Comparison of ENCODE assay signal across 10 cellular contexts in genomic region chr2:101204400-101205095, GRCh38. TPM values are rescaled to one million over a fixed set of nuclear protein-coding genes. Genes with fewer than 3 reads are reported as not detected.
DNase-seq lines count a peak whose midpoint lies in the region; ATAC-seq and TF ChIP-seq lines count a peak whose summit lies in the region.
"Had no signal": no experiment of that assay in that cellular context is flagged by ENCODE, and none has a peak within 500 bp of the region (broad histone marks: within the 10 kb centered on the region; RNA-seq: fewer than 3 reads in every experiment).

No MANE protein-coding gene starts in this region.

- H3K4me3 ChIP-seq in AG10803 (ENCODE audit: low read length) (no peak overlapping the region), fibroblast of pulmonary artery (replicated peaks; ENCODE audit: low read depth, low read length) (no peak overlapping the region)

- DNase-seq in AG10803 (ENCODE audit: low read depth) (no peak), EL (peak; percentile 9), RPMI7951 (ENCODE audit: low read depth) (peak; percentile 34), fibroblast of pulmonary artery (ENCODE audit: low read depth) (peak; percentile 16), islet precursor cell (no peak)
- no peak for DNase-seq in effector CD4-positive, alpha-beta T cell
- DNase-seq in NK-92 treated with Interleukin-12 subunit alpha and Interleukin-12 subunit beta, amount 100 ng/mL, for 24 hours (lab: John Stamatoyannopoulos, UW) = no peak
- DNase-seq: naive B cell; stimulated activated CD4-positive, alpha-beta T cell treated with anti-CD3 and anti-CD28 coated beads, Interleukin-2, amount 100 ng/mL, for 24 hours had no signal

- ATAC-seq in HG03378 (IDR thresholded peaks at IDR 0.05; ENCODE audit: unreplicated experiment) = no peak

- peak; percentile 37 for TF ChIP-seq CTCF in AG10803 (conservative IDR thresholded peaks at IDR 0.05; ENCODE audit: low read length)
- TF ChIP-seq CTCF in fibroblast of pulmonary artery (IDR thresholded peaks at IDR 0.05; ENCODE audit: low read length, missing control alignments) = peak; percentile 21

RNA-seq across cellular contexts. Expression of gene CNOT11, which starts 48.1 kb away (rescaled TPM):
- 45.4 and 50.7 TPM in 2 replicates for total RNA-seq in RPMI7951 (2014; rRNA removed; shearing (Covaris generic))

RNA-seq across cellular contexts. Expression of gene TBC1D8, which starts 53.4 kb away (rescaled TPM):
- total RNA-seq in RPMI7951 (2014; rRNA removed; shearing (Covaris generic)) = 8.0 and 14.5 TPM in 2 replicates

Comparison
In these comparisons a context has a peak if more than half of its experiments do, and no peak if none do; other contexts are left out.
1. DNase-seq: peak in EL (single experiment), RPMI7951 (single experiment) and fibroblast of pulmonary artery (single experiment); none in AG10803 (single experiment), islet precursor cell (single experiment), effector CD4-positive, alpha-beta T cell (single experiment) and NK-92 treated with Interleukin-12 subunit alpha and Interleukin-12 subunit beta, amount 100 ng/mL, for 24 hours (single experiment).